Comparison of ENCODE assay signal across 9 cellular contexts in the genomic region with DNA sequence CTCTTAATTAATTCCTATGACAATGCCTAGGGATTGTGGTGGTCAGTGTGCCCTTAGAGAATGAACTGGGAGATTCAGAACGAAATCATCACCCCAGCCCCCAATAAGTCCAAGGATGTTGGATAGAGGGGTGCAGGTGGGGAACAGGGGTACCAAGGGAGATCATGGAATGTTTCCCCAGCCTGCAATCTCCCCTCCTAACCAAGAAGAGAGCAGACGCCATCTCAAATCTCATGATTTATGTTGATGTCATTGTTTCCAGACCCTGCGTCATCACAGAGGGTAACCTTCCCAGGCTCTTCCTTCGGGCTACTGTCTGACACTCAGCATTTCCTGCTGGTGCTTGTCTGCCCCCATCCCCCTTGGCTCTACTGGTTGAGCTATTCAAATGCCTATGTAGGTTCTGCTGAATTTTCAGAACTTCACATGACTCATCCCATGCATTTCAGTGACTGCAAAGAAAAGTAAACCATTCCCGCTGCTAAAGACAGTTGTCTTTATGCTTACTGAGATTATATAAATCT.
DNase-seq lines count a peak whose midpoint lies in the region; TF ChIP-seq lines count a peak whose summit lies in the region.
"Had no signal": no experiment of that assay in that cellular context is flagged by ENCODE, and none has a peak within 500 bp of the region (broad histone marks: within the 10 kb centered on the region; RNA-seq: fewer than 3 reads in every experiment).

No MANE protein-coding gene starts in this region.

- H3K27ac ChIP-seq in MM.1S (ENCODE audit: low read length) = peak overlapping the region; percentile 85

- H3K36me3 ChIP-seq in MM.1S (replicated peaks; ENCODE audit: insufficient read depth, low read length) = no peaks in the 10 kb centered on the region

- TF ChIP-seq CTCF in GM13977 (IDR thresholded peaks at IDR 0.05; ENCODE audit: extremely low read depth, insufficient read depth, missing control alignments) (no peak), MM.1S (IDR thresholded peaks at IDR 0.05; ENCODE audit: low read length) (no peak)

- H3F3A ChIP-seq in MM.1S (ENCODE audit: insufficient read depth, low read length) = peaks cover 21% of the 10 kb centered on the region

- peak; percentile 34 for DNase-seq in GM13977 (ENCODE audit: low spot score)
- DNase-seq in MM.1S = peak; percentile 59
- peak; percentile 63 for DNase-seq in astrocyte of the hippocampus (ENCODE audit: low read depth, low spot score)
- DNase-seq in non-pigmented ciliary epithelial cell (ENCODE audit: low read depth) = peak; percentile 83
- DNase-seq in cortex of kidney (lab: John Stamatoyannopoulos, UW) = no peak
- no peak for DNase-seq in DMS114 treated with DMSO at 0.1 percent for 48 hours (lab: John Stamatoyannopoulos, UW; ENCODE audit: unreplicated experiment)
- DNase-seq in NCI-H526 (lab: John Stamatoyannopoulos, UW) = no peak
- no peak for DNase-seq in T1000 (lab: John Stamatoyannopoulos, UW)
- DNase-seq: mucosa of descending colon had no signal

- H3K4me3 ChIP-seq in MM.1S (ENCODE audit: low read length) = peak overlapping the region; percentile 9; the same call in 1 of the 2 replicates
- H3K4me3 ChIP-seq: mucosa of descending colon had no signal

- H3K27me3 ChIP-seq in MM.1S (replicated peaks; ENCODE audit: insufficient read depth, low read length) = no peaks in the 10 kb centered on the region

- H3K79me2 ChIP-seq in MM.1S (ENCODE audit: low read length) = no peaks in the 10 kb centered on the region

- H3K9me3 ChIP-seq in MM.1S (replicated peaks; ENCODE audit: insufficient read depth, low read length) = no peaks in the 10 kb centered on the region
- H3K9me3 ChIP-seq: mucosa of descending colon had no signal

- peaks cover 32% of the 10 kb centered on the region for H3K4me1 ChIP-seq in MM.1S (ENCODE audit: low read length)

- in situ Hi-C loops in GM13977 (cut with MboI; ENCODE audit: low pct_unique_long_range_greater_than_20kb, low sequenced_read_pairs, unreplicated experiment) = no loop called here

- no peak overlapping the region for H2AFZ ChIP-seq in MM.1S (ENCODE audit: low read length)

- H4K20me1 ChIP-seq in MM.1S (ENCODE audit: insufficient read depth, low read length) = no peaks in the 10 kb centered on the region

- peak overlapping the region; percentile 78 for H3K4me2 ChIP-seq in MM.1S (ENCODE audit: low read depth, low read length)

- peak overlapping the region; percentile 34 for H3K9ac ChIP-seq in MM.1S (ENCODE audit: low read length)

- H3K9me2 ChIP-seq in MM.1S (replicated peaks; ENCODE audit: insufficient read depth, low read length) = no peaks in the 10 kb centered on the region

Comparison
In these comparisons a context has a peak if more than half of its experiments do, and no peak if none do; other contexts are left out.
1. DNase-seq: peak in GM13977 (single experiment), MM.1S (single experiment), astrocyte of the hippocampus (single experiment) and non-pigmented ciliary epithelial cell (single experiment); none in cortex of kidney (single experiment), DMS114 treated with DMSO at 0.1 percent for 48 hours (single experiment), NCI-H526 (0 of 2) and T1000 (single experiment).